2 cellular contexts compared by ENCODE assay signal in genomic region chr13:98313938-98314292, GRCh38.
TF ChIP-seq lines count a peak whose summit lies in the region.

No MANE protein-coding gene starts in this region.

TF ChIP-seq in K562, 482 proteins besides CTCF, POLR2A, EP300 and RAD21:
- TF ChIP-seq FUS (optimal IDR thresholded peaks at IDR 0.05; ENCODE audit: low read depth, low read length) (no peak), HBP1 (CRISPR knock-in tag; IDR thresholded peaks at IDR 0.05) (no peak), TSHZ1 (CRISPR knock-in tag; IDR thresholded peaks at IDR 0.05) (no peak), SREBF1 (IDR thresholded peaks at IDR 0.05; ENCODE audit: borderline replicate concordance, low read depth, low read length) (no peak), NFIX (CRISPR knock-in tag; IDR thresholded peaks at IDR 0.05; ENCODE audit: low read depth) (peak; percentile 64), ZNF561 (CRISPR knock-in tag; conservative IDR thresholded peaks at IDR 0.05) (no peak), NFIC (IDR thresholded peaks at IDR 0.05) (peak; percentile 87), NR0B1 (IDR thresholded peaks at IDR 0.05; ENCODE audit: partially characterized antibody) (no peak), PKNOX1 (IDR thresholded peaks at IDR 0.05) (no peak)

TF ChIP-seq in HepG2, 621 proteins besides CTCF, POLR2A, EP300 and RAD21:
- TF ChIP-seq IKZF4 (CRISPR knock-in tag; IDR thresholded peaks at IDR 0.05; ENCODE audit: borderline replicate concordance, low read depth, not compliant biosample characterization) = no peak
- peak; percentile 41; the same call in 1 of the 2 replicates for TF ChIP-seq ZBTB33 (CRISPR knock-in tag; IDR thresholded peaks at IDR 0.05)
- TF ChIP-seq PREB (CRISPR knock-in tag; IDR thresholded peaks at IDR 0.05) = no peak
- peak; percentile 75 for TF ChIP-seq RBM22 (optimal IDR thresholded peaks at IDR 0.05; ENCODE audit: low read length)
- peak; percentile 90 for TF ChIP-seq LCORL (IDR thresholded peaks at IDR 0.05)
- TF ChIP-seq LCORL (CRISPR knock-in tag; IDR thresholded peaks at IDR 0.05) = no peak
- TF ChIP-seq POGZ (CRISPR knock-in tag; IDR thresholded peaks at IDR 0.05) = 0 out of 2 replicates have a peak, but pooled peaks have one; percentile 41
